In genomic region chr2:12606472-12607000, GRCh38 we compare ENCODE assay signal across 12 cellular contexts.
DNase-seq lines count a peak whose midpoint lies in the region; ATAC-seq, FAIRE-seq and TF ChIP-seq lines count a peak whose summit lies in the region.
"Had no signal": no experiment of that assay in that cellular context is flagged by ENCODE, and none has a peak within 500 bp of the region (broad histone marks: within the 10 kb centered on the region; RNA-seq: fewer than 3 reads in every experiment).

No MANE protein-coding gene starts in this region.

- H3K27ac ChIP-seq in Panc1 (ENCODE audit: low read length) (peak overlapping the region; percentile 63), vagina (no peak overlapping the region)

- peak; percentile 23 for TF ChIP-seq CTCF in Calu3 (IDR thresholded peaks at IDR 0.05; ENCODE audit: unreplicated experiment)
- peak; percentile 35 for TF ChIP-seq CTCF in Panc1 (IDR thresholded peaks at IDR 0.05)
- TF ChIP-seq CTCF in epithelial cell of proximal tubule (conservative IDR thresholded peaks at IDR 0.05; ENCODE audit: low read depth, low read length): peak; percentile 26
- TF ChIP-seq CTCF in nephron progenitor cell (IDR thresholded peaks at IDR 0.05): no peak
- TF ChIP-seq CTCF in vagina (IDR thresholded peaks at IDR 0.05): no peak

- H3K9me3 Mint-ChIP-seq in Calu3 (ENCODE audit: low read depth, unreplicated experiment) (peaks cover 2% of the 10 kb centered on the region), nephron progenitor cell (no peaks in the 10 kb centered on the region)

- no peaks in the 10 kb centered on the region for H3K27me3 ChIP-seq in Panc1 (ENCODE audit: control insufficient read depth, insufficient read depth, low read length)
- H3K27me3 ChIP-seq in vagina: no peaks in the 10 kb centered on the region

- H3K9me3 ChIP-seq in Panc1 (ENCODE audit: control insufficient read depth, insufficient read depth, low read depth, low read length): no peaks in the 10 kb centered on the region
- H3K9me3 ChIP-seq in vagina: no peaks in the 10 kb centered on the region

- in situ Hi-C loops in Panc1 (cut with HindIII; ENCODE audit: low pct_unique_long_range_greater_than_20kb, low sequenced_read_pairs): no loop called here

- no peak for FAIRE-seq in GM12892 (lab: Jason Lieb, UNC)

- ATAC-seq in Panc1: peak; percentile 88

- CTCF ChIA-PET in Calu3 (lab: Charles Lee) (no interaction called here), Panc1 (lab: Charles Lee) (interaction anchor here (1.0 kb wide), 1 partner anchor 8 kb away, joined by 5 read pairs; no protein-coding TSS in a partner anchor)

- POLR2A ChIA-PET in Panc1 (lab: Charles Lee): interaction anchor here (0.6 kb wide), 1 partner anchor 24 kb away, joined by 4 read pairs; no protein-coding TSS in a partner anchor

- H3K27ac Mint-ChIP-seq in Calu3 (ENCODE audit: unreplicated experiment): no peak overlapping the region
- peak overlapping the region; percentile 64 for H3K27ac Mint-ChIP-seq in nephron progenitor cell

- no peaks in the 10 kb centered on the region for H3K27me3 Mint-ChIP-seq in Calu3 (ENCODE audit: unreplicated experiment)
- H3K27me3 Mint-ChIP-seq in nephron progenitor cell (ENCODE audit: low read depth, poor library complexity): peaks cover 3% of the 10 kb centered on the region

- H3K4me3 Mint-ChIP-seq in Calu3 (ENCODE audit: low read depth, unreplicated experiment): no peak overlapping the region
- H3K4me3 Mint-ChIP-seq in nephron progenitor cell: no peak overlapping the region

- no peaks in the 10 kb centered on the region for H3K36me3 Mint-ChIP-seq in Calu3 (ENCODE audit: insufficient read depth, unreplicated experiment)
- no peaks in the 10 kb centered on the region for H3K36me3 Mint-ChIP-seq in nephron progenitor cell (ENCODE audit: low read depth)

- H3K36me3 ChIP-seq in Panc1 (ENCODE audit: control insufficient read depth, insufficient read depth, low read length) (no peaks in the 10 kb centered on the region), vagina (no peaks in the 10 kb centered on the region)

- no TSS peak for BruUV-seq in Calu3 (replicated peaks; lab: Mats Ljungman, UMichigan)
- no TSS peak for BruUV-seq in Panc1 (replicated peaks; lab: Mats Ljungman, UMichigan)

- H3K4me3 ChIP-seq in Panc1 (ENCODE audit: low read depth in 2 of 2, low read length in 2 of 2): no peak overlapping the region
- no peak overlapping the region for H3K4me3 ChIP-seq in epithelial cell of proximal tubule (ENCODE audit: low read depth, low read length)
- H3K4me3 ChIP-seq in vagina: no peak overlapping the region

- DNase-seq in Calu3: no peak
- DNase-seq in Panc1 (ENCODE audit: low read depth, low spot score): no peak
- no peak for DNase-seq in epithelial cell of proximal tubule (ENCODE audit: low read depth)
- no peak for DNase-seq in nephron progenitor cell
- DNase-seq in vagina (ENCODE audit: extremely low spot score in 2 of 2): no peak
- DNase-seq in GM12892 (ENCODE audit: insufficient read length): no peak
- DNase-seq in hepatic stellate cell (ENCODE audit: low spot score): no peak
- no peak for DNase-seq in NOMO-1 treated with DMSO at 0.1 percent for 48 hours (lab: John Stamatoyannopoulos, UW; ENCODE audit: unreplicated experiment)
- DNase-seq: activated CD8-positive, alpha-beta memory T cell treated with anti-CD3 and anti-CD28 coated beads, Interleukin-2, amount 50 U/mL, for 4 hours; effector memory CD4-positive, alpha-beta T cell; NCI-H1694; stimulated activated CD4-positive, alpha-beta T cell treated with anti-CD3 and anti-CD28 coated beads, Interleukin-2, amount 100 ng/mL, for 24 hours had no signal

- intact Hi-C loops in Calu3 (cut with micrococcal nuclease; ENCODE audit: unreplicated experiment) (loop anchor here (5.0 kb wide), 1 partner anchor 91 kb away; no protein-coding TSS in a partner anchor), Panc1 (cut with micrococcal nuclease; ENCODE audit: unreplicated experiment) (no loop called here), vagina (cut with DNase I) (no loop called here)

- TF ChIP-seq POLR2A in vagina (IDR thresholded peaks at IDR 0.05) (no peak), GM12892 (IDR thresholded peaks at IDR 0.05; ENCODE audit: low read depth, low read length) (no peak)

- H3K4me1 ChIP-seq in Panc1 (ENCODE audit: control insufficient read depth, insufficient read depth, low read length): peaks cover 11% of the 10 kb centered on the region
- H3K4me1 ChIP-seq in vagina: peaks cover 4% of the 10 kb centered on the region

- H3K4me1 Mint-ChIP-seq in Calu3 (ENCODE audit: low read depth, unreplicated experiment): peaks cover 9% of the 10 kb centered on the region
- peaks cover 20% of the 10 kb centered on the region for H3K4me1 Mint-ChIP-seq in nephron progenitor cell

Comparison
In these comparisons a context has a peak if more than half of its experiments do, and no peak if none do; other contexts are left out.
1. CTCF ChIP-seq: peak in Calu3 (single experiment), Panc1 (single experiment) and epithelial cell of proximal tubule (single experiment); none in nephron progenitor cell (single experiment) and vagina (0 of 3).